ENCODE assay signal across 24 cellular contexts in genomic region chr6:113924199-113924791, GRCh38. TPM values are rescaled to one million over a fixed set of nuclear protein-coding genes. Genes with fewer than 3 reads are reported as not detected.
DNase-seq lines count a peak whose midpoint lies in the region; ATAC-seq and TF ChIP-seq lines count a peak whose summit lies in the region.
"Had no signal": no experiment of that assay in that cellular context is flagged by ENCODE, and none has a peak within 500 bp of the region (broad histone marks: within the 10 kb centered on the region; RNA-seq: fewer than 3 reads in every experiment).

No MANE protein-coding gene starts in this region.

- no peak overlapping the region for H3K4me3 ChIP-seq in adipocyte (ENCODE audit: low read length)
- H3K4me3 ChIP-seq: GM23338 had no signal

- no peak for TF ChIP-seq CTCF in osteocyte (IDR thresholded peaks at IDR 0.05)

- no peaks in the 10 kb centered on the region for H3K36me3 ChIP-seq in adipocyte (ENCODE audit: control insufficient read depth, insufficient read depth, low read length, severe bottlenecking)

- DNase-seq in GM03348 (ENCODE audit: low spot score) (peak; percentile 10), adipocyte (ENCODE audit: low read depth) (peak; percentile 46), fibroblast of peridontal ligament (ENCODE audit: extremely low read depth) (peak; percentile 86), osteocyte (ENCODE audit: extremely low spot score, unreplicated experiment) (no peak), HUDEP-2 (lab: John Stamatoyannopoulos, UW; ENCODE audit: unreplicated experiment in 76 of 76) (no peak)
- no peak for DNase-seq in stimulated activated CD4-positive, alpha-beta T cell treated with anti-CD3 and anti-CD28 coated beads, Interleukin-4, amount 100 ng/mL, for 24 hours
- DNase-seq: ACHN; CD4-positive, CD25-positive, alpha-beta regulatory T cell; COR-L47; DMS 273 treated with DMSO at 0.1 percent for 48 hours; DND-41; MV-4-11; NCI-H1417 treated with DMSO at 0.1 percent for 48 hours; NCI-H187 treated with DMSO at 0.1 percent for 48 hours; NCI-H2227 treated with DMSO at 0.1 percent for 48 hours; NCI-H510A treated with DMSO at 0.1 percent for 48 hours; NCI-H774; SHP77 treated with DMSO at 0.1 percent for 48 hours had no signal

- H3K27ac Mint-ChIP-seq in osteocyte (ENCODE audit: unreplicated experiment) = peak overlapping the region; percentile 86
- H3K27ac Mint-ChIP-seq: B cell; CD4-positive, CD25-positive, alpha-beta regulatory T cell; GM23338 had no signal

- peaks cover 15% of the 10 kb centered on the region for H3K9me3 Mint-ChIP-seq in osteocyte (ENCODE audit: unreplicated experiment)

- H3K9me3 ChIP-seq in adipocyte (ENCODE audit: control insufficient read depth, low read length) = peaks cover 18% of the 10 kb centered on the region

- no peaks in the 10 kb centered on the region for H3K27me3 Mint-ChIP-seq in osteocyte (ENCODE audit: unreplicated experiment)
- H3K27me3 Mint-ChIP-seq: B cell had no signal

- no peak overlapping the region for H3K9ac ChIP-seq in adipocyte (ENCODE audit: low read length)
- H3K9ac ChIP-seq: KMS-11 had no signal

- peaks cover 26% of the 10 kb centered on the region for H3K4me1 Mint-ChIP-seq in osteocyte (ENCODE audit: unreplicated experiment)
- H3K4me1 Mint-ChIP-seq: GM23338 had no signal

- ATAC-seq in GM21515 (IDR thresholded peaks at IDR 0.05; ENCODE audit: unreplicated experiment) = no peak
- ATAC-seq: GM23338, HCT116, HepG2 had no signal

- H3K36me3 Mint-ChIP-seq in osteocyte (ENCODE audit: unreplicated experiment) = peaks cover 12% of the 10 kb centered on the region
- H3K36me3 Mint-ChIP-seq: CD4-positive, CD25-positive, alpha-beta regulatory T cell had no signal

- no peaks in the 10 kb centered on the region for H3K27me3 ChIP-seq in adipocyte (replicated peaks; ENCODE audit: control insufficient read depth, insufficient read depth, low read length)

- no peak overlapping the region for H3K4me3 Mint-ChIP-seq in osteocyte (ENCODE audit: unreplicated experiment)
- H3K4me3 Mint-ChIP-seq: B cell; CD4-positive, CD25-positive, alpha-beta regulatory T cell; GM23338 had no signal

- no peaks in the 10 kb centered on the region for H3K4me1 ChIP-seq in adipocyte (ENCODE audit: control insufficient read depth, insufficient read depth, low read length)

RNA-seq across cellular contexts. Expression of gene HDAC2, which starts 46.7 kb away (rescaled TPM):
- total RNA-seq in osteocyte = 147 and 153 TPM in 2 replicates

Comparison
In these comparisons a context has a peak if more than half of its experiments do, and no peak if none do; other contexts are left out.
1. DNase-seq: peak in GM03348 (single experiment), adipocyte (single experiment) and fibroblast of peridontal ligament (single experiment); none in osteocyte (single experiment), stimulated activated CD4-positive, alpha-beta T cell treated with anti-CD3 and anti-CD28 coated beads, Interleukin-4, amount 100 ng/mL, for 24 hours (single experiment) and HUDEP-2 (0 of 76).